In the genomic region with DNA sequence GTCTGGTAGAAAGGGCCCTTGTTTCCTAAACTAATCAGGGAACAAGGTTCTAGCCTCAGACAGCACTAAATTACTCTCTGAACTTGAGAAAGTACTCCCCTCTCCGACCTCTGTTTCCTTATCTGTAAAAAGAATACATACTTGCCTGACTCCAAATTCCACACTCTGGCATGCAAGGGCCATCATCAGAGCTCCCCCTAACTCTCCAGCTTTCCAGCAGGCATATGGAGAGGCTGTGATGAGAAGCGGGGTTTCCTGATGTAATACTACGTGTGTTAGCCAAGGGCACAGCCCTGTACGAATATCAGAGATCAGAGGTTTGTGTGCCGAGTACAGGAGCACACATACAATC, we compare ENCODE assay signal across 1 cellular context.
TF ChIP-seq lines count a peak whose summit lies in the region.

No MANE protein-coding gene starts in this region.

TF ChIP-seq in endothelial cell of umbilical vein, 7 proteins besides CTCF, POLR2A, EP300 and RAD21:
- TF ChIP-seq MYC (IDR thresholded peaks at IDR 0.05; ENCODE audit: low read depth, low read length) (no peak), JUN (IDR thresholded peaks at IDR 0.05; ENCODE audit: borderline replicate concordance, insufficient read depth, insufficient read length, low read depth) (no peak), GATA2 (IDR thresholded peaks at IDR 0.05; ENCODE audit: insufficient read depth, insufficient read length, low read depth, low read length) (no peak), POLR2AphosphoS5 (IDR thresholded peaks at IDR 0.05; ENCODE audit: insufficient read depth, low read depth, low read length) (no peak), FOS (IDR thresholded peaks at IDR 0.05; ENCODE audit: borderline replicate concordance, insufficient read depth, low read length) (no peak), EZH2 (IDR thresholded peaks at IDR 0.05; ENCODE audit: borderline replicate concordance, low read depth, low read length, severe bottlenecking) (no peak)
- TF ChIP-seq, protein P1, sequence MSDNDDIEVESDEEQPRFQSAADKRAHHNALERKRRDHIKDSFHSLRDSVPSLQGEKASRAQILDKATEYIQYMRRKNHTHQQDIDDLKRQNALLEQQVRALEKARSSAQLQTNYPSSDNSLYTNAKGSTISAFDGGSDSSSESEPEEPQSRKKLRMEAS (IDR thresholded peaks at IDR 0.05; ENCODE audit: insufficient read depth, insufficient read length), result no peak
